8 cellular contexts compared by ENCODE assay signal in genomic region chr3:102129774-102130608, GRCh38.
DNase-seq lines count a peak whose midpoint lies in the region; ATAC-seq, FAIRE-seq and TF ChIP-seq lines count a peak whose summit lies in the region.

No MANE protein-coding gene starts in this region.

- H3K9me2 ChIP-seq in SK-N-SH, result no peaks in the 10 kb centered on the region

- H2AFZ ChIP-seq in SK-N-SH (ENCODE audit: low read depth), result peak overlapping the region; percentile 71; the same call in 1 of the 2 replicates

- TF ChIP-seq RAD21 in SK-N-SH (IDR thresholded peaks at IDR 0.05; ENCODE audit: low read length), result no peak

- 30% methylated on average over 3 of the region's 3 CpGs for WGBS in SK-N-SH (ENCODE audit: low lambda C conversion rate)

- FAIRE-seq in H54 (lab: Jason Lieb, UNC), result peak; percentile 93

- H3K4me3 ChIP-seq in SK-N-SH (ENCODE audit: low read depth in 2 of 2, low read length in 1 of 2), result no peak overlapping the region

- peak overlapping the region; percentile 45; the same call in 1 of the 2 replicates for H3K9ac ChIP-seq in SK-N-SH

- H3K79me2 ChIP-seq in SK-N-SH (ENCODE audit: insufficient read depth), result no peaks in the 10 kb centered on the region

- peak overlapping the region; percentile 80 for H3K27ac Mint-ChIP-seq in stimulated activated naive B cell treated with anti-CD40 and anti-IgM and Interleukin-4, amounts not matched to agents 10 μg/mL and 1 μg/mL and 100 μg/mL, for 72 hours

- no peaks in the 10 kb centered on the region for H3K36me3 ChIP-seq in SK-N-SH (replicated peaks in 1 of 2; ENCODE audit: control insufficient read depth in 1 of 2, insufficient read depth in 2 of 2, low read length in 1 of 2)

- no peaks in the 10 kb centered on the region for H3K27me3 Mint-ChIP-seq in stimulated activated naive B cell treated with anti-CD40 and anti-IgM and Interleukin-4, amounts not matched to agents 10 μg/mL and 1 μg/mL and 100 μg/mL, for 72 hours

- DNase-seq in H54 (ENCODE audit: insufficient read length, low spot score) (peak; percentile 31), SK-N-SH (no peak), glomerular endothelial cell (ENCODE audit: extremely low read depth, low read depth, low spot score) (peak; percentile 60), NCI-H2227 treated with DMSO at 0.1 percent for 48 hours (lab: John Stamatoyannopoulos, UW) (no peak), NCI-H774 (lab: John Stamatoyannopoulos, UW) (no peak), COLO668 (lab: John Stamatoyannopoulos, UW; ENCODE audit: unreplicated experiment) (no peak), HuH-7 (ENCODE audit: low spot score) (no peak)
- DNase-seq in stimulated activated naive B cell treated with anti-CD40 and anti-IgM and Interleukin-4, amounts not matched to agents 10 μg/mL and 1 μg/mL and 100 μg/mL, for 72 hours, result no peak

- TF ChIP-seq EP300 in SK-N-SH (IDR thresholded peaks at IDR 0.05; ENCODE audit: borderline replicate concordance in 1 of 2, low read depth in 1 of 2, low read length in 1 of 2), result peak; percentile 37 to 85; a peak in 3 of 4 replicates

- H3K36me3 Mint-ChIP-seq in stimulated activated naive B cell treated with anti-CD40 and anti-IgM and Interleukin-4, amounts not matched to agents 10 μg/mL and 1 μg/mL and 100 μg/mL, for 72 hours, result peaks cover 0 to 2% of the 10 kb centered on the region in 2 donors

- no peaks in the 10 kb centered on the region for H3K9me3 ChIP-seq in SK-N-SH

- CTCF ChIA-PET in SK-N-SH (lab: Yijun Ruan, JAX), result no interaction called here

- ATAC-seq in stimulated activated naive B cell treated with anti-CD40 and anti-IgM and Interleukin-4, amounts not matched to agents 10 μg/mL and 1 μg/mL and 100 μg/mL, for 72 hours (replicated peaks), result peak; percentile 85 to 91

- H3K9me3 Mint-ChIP-seq in stimulated activated naive B cell treated with anti-CD40 and anti-IgM and Interleukin-4, amounts not matched to agents 10 μg/mL and 1 μg/mL and 100 μg/mL, for 72 hours, result peaks cover 0 to 5% of the 10 kb centered on the region in 2 donors

- H3K27me3 ChIP-seq in SK-N-SH (ENCODE audit: insufficient read depth), result no peaks in the 10 kb centered on the region

- TF ChIP-seq CTCF in SK-N-SH (IDR thresholded peaks at IDR 0.05), result no peak

- H4K20me1 ChIP-seq in SK-N-SH (ENCODE audit: insufficient read depth), result no peaks in the 10 kb centered on the region

- H3K4me3 Mint-ChIP-seq in stimulated activated naive B cell treated with anti-CD40 and anti-IgM and Interleukin-4, amounts not matched to agents 10 μg/mL and 1 μg/mL and 100 μg/mL, for 72 hours, result peak overlapping the region; percentile 13 to 31

- H3K4me2 ChIP-seq in SK-N-SH, result peak overlapping the region; percentile 35; the same call in 1 of the 2 replicates

- no peak for TF ChIP-seq POLR2A in H54 (IDR thresholded peaks at IDR 0.05; ENCODE audit: low read depth, low read length)

- peaks cover 16% of the 10 kb centered on the region for H3F3A ChIP-seq in SK-N-SH (replicated peaks; ENCODE audit: insufficient read depth)

- POLR2A ChIA-PET in SK-N-SH (lab: Yijun Ruan, JAX), result no interaction called here

- H3K27ac ChIP-seq in SK-N-SH (ENCODE audit: low read depth in 2 of 2, low read length in 1 of 2), result peak overlapping the region; percentile 75; a peak in 3 of 4 replicates

- H3K4me1 ChIP-seq in SK-N-SH (ENCODE audit: control insufficient read depth in 1 of 2, insufficient read depth in 2 of 2, low read depth in 1 of 2, low read length in 1 of 2), result peaks cover 0 to 8% of the 10 kb centered on the region in 2 experiments; a peak in 1 of 4 replicates

- peaks cover 27 to 42% of the 10 kb centered on the region in 2 donors for H3K4me1 Mint-ChIP-seq in stimulated activated naive B cell treated with anti-CD40 and anti-IgM and Interleukin-4, amounts not matched to agents 10 μg/mL and 1 μg/mL and 100 μg/mL, for 72 hours

TF ChIP-seq in SK-N-SH, 30 proteins besides CTCF, POLR2A, EP300 and RAD21:
- TF ChIP-seq MEF2A (IDR thresholded peaks at IDR 0.05; ENCODE audit: borderline replicate concordance, low read depth) (peak; percentile 50; the same call in 1 of the 2 replicates), TEAD4 (IDR thresholded peaks at IDR 0.05; ENCODE audit: borderline replicate concordance, insufficient read depth) (0 out of 2 replicates have a peak, but pooled peaks have one; percentile 37), NFIC (IDR thresholded peaks at IDR 0.05; ENCODE audit: borderline replicate concordance) (peak; percentile 78), FOXJ3 (CRISPR knock-in tag; IDR thresholded peaks at IDR 0.05) (no peak), TCF12 (IDR thresholded peaks at IDR 0.05) (peak; percentile 98), FOSL2 (IDR thresholded peaks at IDR 0.05; ENCODE audit: borderline replicate concordance, low read depth) (peak; percentile 93), JUND (IDR thresholded peaks at IDR 0.05) (peak; percentile 88), GABPA (IDR thresholded peaks at IDR 0.05; ENCODE audit: low read depth) (0 out of 2 replicates have a peak, but pooled peaks have one; percentile 11), YY1 (IDR thresholded peaks at IDR 0.05; ENCODE audit: low read depth) (no peak), USF2 (IDR thresholded peaks at IDR 0.05; ENCODE audit: borderline replicate concordance, low read depth, low read length) (no peak), RXRA (IDR thresholded peaks at IDR 0.05; ENCODE audit: borderline replicate concordance, low read depth) (peak; percentile 87; the same call in 1 of the 2 replicates), MAX (IDR thresholded peaks at IDR 0.05; ENCODE audit: low read depth) (peak; percentile 76; the same call in 1 of the 2 replicates), POLR2AphosphoS5 (IDR thresholded peaks at IDR 0.05; ENCODE audit: low read depth, low read length) (peak; percentile 72; the same call in 1 of the 2 replicates), SMC3 (IDR thresholded peaks at IDR 0.05; ENCODE audit: low read depth, low read length) (no peak), FOXM1 (IDR thresholded peaks at IDR 0.05; ENCODE audit: low read depth) (0 out of 2 replicates have a peak, but pooled peaks have one; percentile 24), GATA2 (CRISPR knock-in tag; IDR thresholded peaks at IDR 0.05) (no peak), CHD2 (IDR thresholded peaks at IDR 0.05; ENCODE audit: low read length, partially characterized antibody) (no peak), RCOR1 (IDR thresholded peaks at IDR 0.05; ENCODE audit: low read length) (no peak)
- TF ChIP-seq, protein P1, sequence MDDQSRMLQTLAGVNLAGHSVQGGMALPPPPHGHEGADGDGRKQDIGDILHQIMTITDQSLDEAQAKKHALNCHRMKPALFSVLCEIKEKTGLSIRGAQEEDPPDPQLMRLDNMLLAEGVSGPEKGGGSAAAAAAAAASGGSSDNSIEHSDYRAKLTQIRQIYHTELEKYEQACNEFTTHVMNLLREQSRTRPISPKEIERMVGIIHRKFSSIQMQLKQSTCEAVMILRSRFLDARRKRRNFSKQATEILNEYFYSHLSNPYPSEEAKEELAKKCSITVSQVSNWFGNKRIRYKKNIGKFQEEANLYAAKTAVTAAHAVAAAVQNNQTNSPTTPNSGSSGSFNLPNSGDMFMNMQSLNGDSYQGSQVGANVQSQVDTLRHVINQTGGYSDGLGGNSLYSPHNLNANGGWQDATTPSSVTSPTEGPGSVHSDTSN (IDR thresholded peaks at IDR 0.05), result peak; percentile 93
- TF ChIP-seq, protein P2, sequence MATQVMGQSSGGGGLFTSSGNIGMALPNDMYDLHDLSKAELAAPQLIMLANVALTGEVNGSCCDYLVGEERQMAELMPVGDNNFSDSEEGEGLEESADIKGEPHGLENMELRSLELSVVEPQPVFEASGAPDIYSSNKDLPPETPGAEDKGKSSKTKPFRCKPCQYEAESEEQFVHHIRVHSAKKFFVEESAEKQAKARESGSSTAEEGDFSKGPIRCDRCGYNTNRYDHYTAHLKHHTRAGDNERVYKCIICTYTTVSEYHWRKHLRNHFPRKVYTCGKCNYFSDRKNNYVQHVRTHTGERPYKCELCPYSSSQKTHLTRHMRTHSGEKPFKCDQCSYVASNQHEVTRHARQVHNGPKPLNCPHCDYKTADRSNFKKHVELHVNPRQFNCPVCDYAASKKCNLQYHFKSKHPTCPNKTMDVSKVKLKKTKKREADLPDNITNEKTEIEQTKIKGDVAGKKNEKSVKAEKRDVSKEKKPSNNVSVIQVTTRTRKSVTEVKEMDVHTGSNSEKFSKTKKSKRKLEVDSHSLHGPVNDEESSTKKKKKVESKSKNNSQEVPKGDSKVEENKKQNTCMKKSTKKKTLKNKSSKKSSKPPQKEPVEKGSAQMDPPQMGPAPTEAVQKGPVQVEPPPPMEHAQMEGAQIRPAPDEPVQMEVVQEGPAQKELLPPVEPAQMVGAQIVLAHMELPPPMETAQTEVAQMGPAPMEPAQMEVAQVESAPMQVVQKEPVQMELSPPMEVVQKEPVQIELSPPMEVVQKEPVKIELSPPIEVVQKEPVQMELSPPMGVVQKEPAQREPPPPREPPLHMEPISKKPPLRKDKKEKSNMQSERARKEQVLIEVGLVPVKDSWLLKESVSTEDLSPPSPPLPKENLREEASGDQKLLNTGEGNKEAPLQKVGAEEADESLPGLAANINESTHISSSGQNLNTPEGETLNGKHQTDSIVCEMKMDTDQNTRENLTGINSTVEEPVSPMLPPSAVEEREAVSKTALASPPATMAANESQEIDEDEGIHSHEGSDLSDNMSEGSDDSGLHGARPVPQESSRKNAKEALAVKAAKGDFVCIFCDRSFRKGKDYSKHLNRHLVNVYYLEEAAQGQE (IDR thresholded peaks at IDR 0.05; ENCODE audit: low read depth, low read length), result no peak

Comparison
In these comparisons a context has a peak if more than half of its experiments do, and no peak if none do; other contexts are left out.
1. DNase-seq: peak in H54 (single experiment) and glomerular endothelial cell (single experiment); none in SK-N-SH (single experiment), stimulated activated naive B cell treated with anti-CD40 and anti-IgM and Interleukin-4, amounts not matched to agents 10 μg/mL and 1 μg/mL and 100 μg/mL, for 72 hours (single experiment), NCI-H2227 treated with DMSO at 0.1 percent for 48 hours (single experiment), NCI-H774 (single experiment), COLO668 (single experiment) and HuH-7 (single experiment).